26 cellular contexts compared by ENCODE assay signal in genomic region chr17:10477701-10478100, GRCh38. TPM values are rescaled to one million over a fixed set of nuclear protein-coding genes. Genes with fewer than 3 reads are reported as not detected.
"Had no signal": no experiment of that assay in that cellular context is flagged by ENCODE, and none has a peak within 500 bp of the region (broad histone marks: within the 10 kb centered on the region; RNA-seq: fewer than 3 reads in every experiment).

No MANE protein-coding gene starts in this region.

- H3K36me3 ChIP-seq: colonic mucosa, esophagus squamous epithelium, gastrocnemius medialis, heart right ventricle, left lung, lower lobe of right lung had no signal

- H3K27ac ChIP-seq: colonic mucosa, epithelial cell of prostate, esophagus squamous epithelium, gastrocnemius medialis, heart right ventricle, left lung, lower lobe of right lung had no signal

- H3K27me3 ChIP-seq: colonic mucosa, esophagus squamous epithelium, gastrocnemius medialis, left lung had no signal

- H3K9me3 ChIP-seq: colonic mucosa, esophagus squamous epithelium, gastrocnemius medialis had no signal

- H3K4me3 ChIP-seq: colonic mucosa, esophagus squamous epithelium, gastrocnemius medialis, heart right ventricle, left lung, lower lobe of right lung, mucosa of descending colon had no signal

- ATAC-seq: effector memory CD8-positive, alpha-beta T cell; esophagus mucosa; gastrocnemius medialis; heart right ventricle; left cardiac atrium; left lung; left ventricle myocardium superior; lower lobe of right lung; mucosa of descending colon had no signal

- DNase-seq: colonic mucosa; cortex of kidney; effector CD8-positive, alpha-beta T cell; effector memory CD8-positive, alpha-beta T cell; endodermal cell; erythroblast; esophagus squamous epithelium; foreskin fibroblast; foreskin melanocyte; gastrocnemius medialis; glutamatergic neuron; head of caudate nucleus; heart right ventricle; hippocampal formation; left cardiac atrium; left lung; left ventricle myocardium superior; lower lobe of right lung; mesenchymal stem cell; mucosa of descending colon; naive B cell had no signal

- FAIRE-seq: endometrium, islet of Langerhans, keratinocyte had no signal

- H3K4me1 ChIP-seq: colonic mucosa, esophagus squamous epithelium, gastrocnemius medialis, heart right ventricle, left lung, lower lobe of right lung had no signal

RNA-seq across cellular contexts. Expression of gene MYH4, which starts 8.3 kb away (rescaled TPM):
- polyA plus RNA-seq: heart right ventricle, keratinocyte had no signal

RNA-seq across cellular contexts. Expression of gene MYH1, which starts 40.6 kb away (rescaled TPM):
- polyA plus RNA-seq: keratinocyte had no signal

RNA-seq across cellular contexts. Expression of gene MYH8, which starts 56.0 kb away (rescaled TPM):
- polyA plus RNA-seq: heart right ventricle, keratinocyte had no signal
